ENCODE assay signal across 21 cellular contexts in genomic region chr11:96905663-96906062, GRCh38.
DNase-seq lines count a peak whose midpoint lies in the region; ATAC-seq and TF ChIP-seq lines count a peak whose summit lies in the region.
"Had no signal": no experiment of that assay in that cellular context is flagged by ENCODE, and none has a peak within 500 bp of the region (broad histone marks: within the 10 kb centered on the region; RNA-seq: fewer than 3 reads in every experiment).

No MANE protein-coding gene starts in this region.

- H3K36me3 ChIP-seq in cardiac muscle cell (no peaks in the 10 kb centered on the region), left ventricle myocardium inferior (no peaks in the 10 kb centered on the region), Karpas-422 (ENCODE audit: insufficient read depth, low read length) (no peaks in the 10 kb centered on the region)
- H3K36me3 ChIP-seq: BE2C; BLaER1 treated with 17β-estradiol and CSF1 and Interleukin-3, amounts not matched to agents 10 nM and 100 nM had no signal

- no peak overlapping the region for H2AFZ ChIP-seq in Karpas-422 (ENCODE audit: low read length)
- H2AFZ ChIP-seq: GM23248 had no signal

- no peaks in the 10 kb centered on the region for H3K9me2 ChIP-seq in Karpas-422 (replicated peaks; ENCODE audit: insufficient read depth, low read length)

- H3K9me3 ChIP-seq in cardiac muscle cell (ENCODE audit: low read depth): no peaks in the 10 kb centered on the region
- H3K9me3 ChIP-seq in right cardiac atrium (ENCODE audit: control insufficient read depth, low read length): no peaks in the 10 kb centered on the region
- peaks cover 12% of the 10 kb centered on the region for H3K9me3 ChIP-seq in left ventricle myocardium inferior (replicated peaks)
- peaks cover 62% of the 10 kb centered on the region for H3K9me3 ChIP-seq in Karpas-422 (ENCODE audit: low read length)
- H3K9me3 ChIP-seq: A549, BE2C had no signal

- no peaks in the 10 kb centered on the region for H3K27me3 ChIP-seq in cardiac muscle cell
- H3K27me3 ChIP-seq in right cardiac atrium (ENCODE audit: control insufficient read depth, insufficient read depth): no peaks in the 10 kb centered on the region
- no peaks in the 10 kb centered on the region for H3K27me3 ChIP-seq in left ventricle myocardium inferior (ENCODE audit: low read depth)
- no peaks in the 10 kb centered on the region for H3K27me3 ChIP-seq in Karpas-422 (ENCODE audit: low read length)
- H3K27me3 ChIP-seq: BE2C; BLaER1 treated with 17β-estradiol and CSF1 and Interleukin-3, amounts not matched to agents 10 nM and 100 nM had no signal

- intact Hi-C loops in right cardiac atrium (cut with DNase I) (no loop called here), left ventricle myocardium inferior (cut with micrococcal nuclease) (no loop called here), cardiac septum (cut with DNase I) (no loop called here)

- H3K9ac ChIP-seq in Karpas-422 (ENCODE audit: low read length): no peak overlapping the region
- H3K9ac ChIP-seq: BLaER1 treated with 17β-estradiol and CSF1 and Interleukin-3, amounts not matched to agents 10 nM and 100 nM; GM23248 had no signal

- TF ChIP-seq CTCF in cardiac muscle cell (IDR thresholded peaks at IDR 0.05; ENCODE audit: low read depth, low read length): no peak
- no peak for TF ChIP-seq CTCF in left ventricle myocardium inferior (IDR thresholded peaks at IDR 0.05; ENCODE audit: borderline replicate concordance)

- H3K4me3 ChIP-seq in cardiac muscle cell: no peak overlapping the region
- H3K4me3 ChIP-seq in right cardiac atrium (ENCODE audit: low read length): no peak overlapping the region
- H3K4me3 ChIP-seq in left ventricle myocardium inferior: no peak overlapping the region
- no peak overlapping the region for H3K4me3 ChIP-seq in Karpas-422 (ENCODE audit: low read length)
- H3K4me3 ChIP-seq: A549; BLaER1 treated with 17β-estradiol and CSF1 and Interleukin-3, amounts not matched to agents 10 nM and 100 nM; GM12878; GM23248 had no signal

- DNase-seq in cardiac muscle cell (ENCODE audit: low read depth in 1 of 2, low spot score in 1 of 2) (no peak), right cardiac atrium (no peak), left ventricle myocardium inferior (no peak), cardiac septum (ENCODE audit: low spot score) (no peak), retina (peak; percentile 2), Karpas-422 (no peak)
- DNase-seq: 8988T; ACHN; AML-193; BE2C; CD4-positive, alpha-beta T cell; CD8-positive, alpha-beta memory T cell; DMS79; EL; GDM1; GM23248; H7; HCEC 1CT had no signal

- peak overlapping the region; percentile 83 for H3K27ac ChIP-seq in cardiac muscle cell
- no peak overlapping the region for H3K27ac ChIP-seq in right cardiac atrium (ENCODE audit: low read length)
- H3K27ac ChIP-seq in left ventricle myocardium inferior (replicated peaks): peak overlapping the region; percentile 74
- H3K27ac ChIP-seq in Karpas-422 (ENCODE audit: low read length): no peak overlapping the region
- H3K27ac ChIP-seq: A549; BLaER1 treated with 17β-estradiol and CSF1 and Interleukin-3, amounts not matched to agents 10 nM and 100 nM; GM23248 had no signal

- no peaks in the 10 kb centered on the region for H3K79me2 ChIP-seq in Karpas-422 (ENCODE audit: low read length)

- ATAC-seq in right cardiac atrium: no peak
- ATAC-seq: A549, GM12878 had no signal

- H4K20me1 ChIP-seq in Karpas-422 (ENCODE audit: insufficient read depth, low read depth, low read length): no peaks in the 10 kb centered on the region
- H4K20me1 ChIP-seq: BLaER1 treated with 17β-estradiol and CSF1 and Interleukin-3, amounts not matched to agents 10 nM and 100 nM had no signal

- no peak overlapping the region for H3K4me2 ChIP-seq in Karpas-422 (ENCODE audit: low read depth, low read length, poor library complexity, severe bottlenecking)
- H3K4me2 ChIP-seq: A549; BLaER1 treated with 17β-estradiol and CSF1 and Interleukin-3, amounts not matched to agents 10 nM and 100 nM had no signal

- H3K4me1 ChIP-seq in cardiac muscle cell (ENCODE audit: low read depth) (peaks cover 18% of the 10 kb centered on the region), right cardiac atrium (ENCODE audit: control insufficient read depth, insufficient read depth, low read length) (no peaks in the 10 kb centered on the region), left ventricle myocardium inferior (peaks cover 21% of the 10 kb centered on the region), Karpas-422 (ENCODE audit: low read length) (no peaks in the 10 kb centered on the region)
- H3K4me1 ChIP-seq: A549, BE2C had no signal

Comparison
In these comparisons a context has a peak if more than half of its experiments do, and no peak if none do; other contexts are left out.
1. H3K27ac ChIP-seq: peak in cardiac muscle cell (single experiment) and left ventricle myocardium inferior (single experiment); none in right cardiac atrium (single experiment) and Karpas-422 (single experiment).